ENCODE assay signal across 8 cellular contexts in genomic region chr15:60520041-60520824, GRCh38. TPM values are rescaled to one million over a fixed set of nuclear protein-coding genes. Genes with fewer than 3 reads are reported as not detected.
DNase-seq lines count a peak whose midpoint lies in the region; ATAC-seq and TF ChIP-seq lines count a peak whose summit lies in the region.

No MANE protein-coding gene starts in this region.

- POLR2A ChIA-PET in T-cell (lab: Charles Lee), result interaction anchor here in 1 of 2 donors (0.5 to 1.5 kb wide), 11 partner anchors 9 to 1770 kb away, joined by 3 to 18 read pairs (median 3); no protein-coding TSS in a partner anchor

- CTCF ChIA-PET in T-cell (lab: Charles Lee), result interaction anchor here (0.6 to 2.8 kb wide), 60 partner anchors 9 to 915 kb away, joined by 3 to 48 read pairs (median 4); no protein-coding TSS in a partner anchor

- ATAC-seq in GM21423 (IDR thresholded peaks at IDR 0.05; ENCODE audit: unreplicated experiment), result peak; percentile 59
- ATAC-seq in T-cell (replicated peaks in 1 of 4), result peak; percentile 6 to 62 (median 48)

- no peak overlapping the region for H3K27ac ChIP-seq in right atrium auricular region

- no peak overlapping the region for H3K4me3 ChIP-seq in right atrium auricular region

- H3K36me3 ChIP-seq in right atrium auricular region, result no peaks in the 10 kb centered on the region

- H3K9me3 Mint-ChIP-seq in T-cell (no peaks in the 10 kb centered on the region), chondrocyte (ENCODE audit: low read depth) (no peaks in the 10 kb centered on the region)

- no peaks in the 10 kb centered on the region for H3K4me1 ChIP-seq in right atrium auricular region

- no peaks in the 10 kb centered on the region for H3K27me3 Mint-ChIP-seq in T-cell
- no peaks in the 10 kb centered on the region for H3K27me3 Mint-ChIP-seq in chondrocyte (ENCODE audit: low read depth)

- H3K27ac Mint-ChIP-seq in T-cell (peak overlapping the region; percentile 66 to 86), chondrocyte (ENCODE audit: unreplicated experiment) (no peak overlapping the region)

- peak overlapping the region in 1 of 3 donors; percentile 28 for H3K4me3 Mint-ChIP-seq in T-cell
- no peak overlapping the region for H3K4me3 Mint-ChIP-seq in chondrocyte (ENCODE audit: unreplicated experiment)

- no peaks in the 10 kb centered on the region for H3K9me3 ChIP-seq in right atrium auricular region

- TF ChIP-seq CTCF in chondrocyte (IDR thresholded peaks at IDR 0.05) (no peak), right atrium auricular region (IDR thresholded peaks at IDR 0.05) (no peak)

- H3K36me3 Mint-ChIP-seq in T-cell, result peaks cover 51% of the 10 kb centered on the region
- no peaks in the 10 kb centered on the region for H3K36me3 Mint-ChIP-seq in chondrocyte (ENCODE audit: low read depth)

- H3K27me3 ChIP-seq in right atrium auricular region, result no peaks in the 10 kb centered on the region

- peak; percentile 15 for DNase-seq in Caki2 (ENCODE audit: low read depth)
- no peak for DNase-seq in T-cell
- peak; percentile 67 for DNase-seq in kidney tubule cell (ENCODE audit: low spot score)
- no peak for DNase-seq in amygdala (lab: John Stamatoyannopoulos, UW)
- DNase-seq in NCI-H1048 (lab: John Stamatoyannopoulos, UW), result no peak
- DNase-seq in chondrocyte (ENCODE audit: low spot score), result no peak
- no peak for DNase-seq in right atrium auricular region (ENCODE audit: low spot score)

- in situ Hi-C loops in Caki2 (cut with HindIII; ENCODE audit: low pct_unique_long_range_greater_than_20kb, low sequenced_read_pairs), result no loop called here

- peaks cover 46 to 69% (median 63%) of the 10 kb centered on the region in 3 donors for H3K4me1 Mint-ChIP-seq in T-cell
- H3K4me1 Mint-ChIP-seq in chondrocyte (ENCODE audit: low read depth), result peaks cover 25% of the 10 kb centered on the region

RNA-seq across cellular contexts. Expression of gene ICE2, which starts 41.3 kb away (rescaled TPM):
- total RNA-seq in Caki2 (2014; rRNA removed; shearing (Covaris generic); ENCODE audit: low replicate concordance), result 11.1 and 24.2 TPM in 2 replicates
- 10 to 100 TPM; 47.4 to 68.7 (median 52.4) TPM for total RNA-seq in T-cell
- 32.1 to 42.8 TPM (median 37.3 TPM) in 3 replicates for total RNA-seq in chondrocyte
- total RNA-seq in right atrium auricular region, result 10 to 100 TPM; 10.6 to 12.6 TPM

Comparison
In these comparisons a context has a peak if more than half of its experiments do, and no peak if none do; other contexts are left out.
1. DNase-seq: peak in Caki2 (single experiment) and kidney tubule cell (single experiment); none in T-cell (0 of 34), amygdala (0 of 56), NCI-H1048 (single experiment), chondrocyte (single experiment) and right atrium auricular region (single experiment).